In the genomic region with DNA sequence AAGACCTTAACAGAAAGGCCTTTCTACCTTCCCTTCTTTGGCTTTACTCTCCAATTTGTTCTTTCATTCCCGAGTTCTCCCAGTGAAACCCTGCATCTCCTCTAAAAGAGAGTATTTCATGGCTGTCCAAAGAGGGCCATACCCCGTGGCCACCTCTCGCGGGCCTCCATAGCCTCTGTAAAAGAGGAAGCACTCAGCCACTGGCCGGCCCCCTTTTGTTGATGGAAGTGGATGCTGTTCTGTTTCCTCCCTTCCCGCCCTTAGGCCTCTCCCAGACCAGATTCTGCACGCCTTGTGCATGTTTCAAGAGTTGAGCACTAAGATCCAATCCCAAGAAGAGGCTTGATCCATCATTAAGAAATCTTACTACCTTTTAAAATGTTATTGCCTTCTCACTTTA, we compare ENCODE assay signal across 21 cellular contexts.
DNase-seq lines count a peak whose midpoint lies in the region; ATAC-seq and TF ChIP-seq lines count a peak whose summit lies in the region.
"Had no signal": no experiment of that assay in that cellular context is flagged by ENCODE, and none has a peak within 500 bp of the region (broad histone marks: within the 10 kb centered on the region; RNA-seq: fewer than 3 reads in every experiment).

No MANE protein-coding gene starts in this region.

- peaks cover 58% of the 10 kb centered on the region for H3K4me1 ChIP-seq in iPS-18a (ENCODE audit: control insufficient read depth, low read depth, low read length)
- H3K4me1 ChIP-seq: parathyroid adenoma had no signal

- in situ Hi-C loops in GM13976 (cut with MboI; ENCODE audit: low sequenced_read_pairs, unreplicated experiment), result no loop called here
- in situ Hi-C loops in GM13977 (cut with MboI; ENCODE audit: low pct_unique_long_range_greater_than_20kb, low sequenced_read_pairs, unreplicated experiment), result no loop called here

- DNase-seq in DMS53 (lab: John Stamatoyannopoulos, UW) (peak; percentile 37), DMS53 treated with DMSO at 0.1 percent for 48 hours (lab: John Stamatoyannopoulos, UW; ENCODE audit: unreplicated experiment) (no peak), astrocyte of the hippocampus (ENCODE audit: low read depth, low spot score) (peak; percentile 21), retina (peak; percentile 60), GM13976 (ENCODE audit: low spot score) (no peak), GM13977 (ENCODE audit: low spot score) (no peak)
- DNase-seq: AML-193, brain microvascular endothelial cell, EL, erythroblast, foreskin melanocyte, HCEC 1CT, immature natural killer cell, left ventricle myocardium superior, NCI-H1436, SHP77 treated with DMSO at 0.1 percent for 48 hours had no signal

- H3K27me3 ChIP-seq in iPS-18a (ENCODE audit: control insufficient read depth, insufficient read depth, low read length), result peaks cover 99% of the 10 kb centered on the region

- no peaks in the 10 kb centered on the region for H3K36me3 ChIP-seq in iPS-18a (ENCODE audit: control insufficient read depth, low read depth, low read length)
- H3K36me3 ChIP-seq: brain microvascular endothelial cell had no signal

- H3K27ac ChIP-seq in iPS-18a (ENCODE audit: low read length), result no peak overlapping the region
- H3K27ac ChIP-seq: 22Rv1, brain microvascular endothelial cell, parathyroid adenoma had no signal

- ATAC-seq in GM18519 (IDR thresholded peaks at IDR 0.05; ENCODE audit: low FRiP score, unreplicated experiment), result no peak
- ATAC-seq: activated naive CD4-positive, alpha-beta T cell treated with anti-CD3 and anti-CD28 coated beads, Interleukin-2, amount 50 U/mL, for 72 hours; left ventricle myocardium superior had no signal

- H3K4me3 ChIP-seq in iPS-18a (ENCODE audit: low read length), result peak overlapping the region; percentile 76

- H3K9ac ChIP-seq in iPS-18a (ENCODE audit: low read length), result no peak overlapping the region
- H3K9ac ChIP-seq: parathyroid adenoma had no signal

- TF ChIP-seq CTCF in GM13976 (IDR thresholded peaks at IDR 0.05; ENCODE audit: borderline replicate concordance, control extremely low read depth, extremely low read depth, insufficient read depth, missing control alignments) (no peak), GM13977 (IDR thresholded peaks at IDR 0.05; ENCODE audit: extremely low read depth, insufficient read depth, missing control alignments) (no peak)

- no peaks in the 10 kb centered on the region for H3K9me3 ChIP-seq in iPS-18a (ENCODE audit: control insufficient read depth, low read depth, low read length)

Comparison
In these comparisons a context has a peak if more than half of its experiments do, and no peak if none do; other contexts are left out.
1. DNase-seq: peak in DMS53 (single experiment), astrocyte of the hippocampus (single experiment) and retina (single experiment); none in DMS53 treated with DMSO at 0.1 percent for 48 hours (single experiment), GM13976 (single experiment) and GM13977 (single experiment).